ENCODE assay signal across 1 cellular context in genomic region chr1:173038875-173039554, GRCh38.
TF ChIP-seq lines count a peak whose summit lies in the region.

No MANE protein-coding gene starts in this region.

TF ChIP-seq in SK-N-SH treated with all-trans-retinoic acid at 6 μM for 48 hours, 23 proteins besides CTCF, POLR2A, EP300 and RAD21:
- TF ChIP-seq TSHZ2 (CRISPR knock-in tag; IDR thresholded peaks at IDR 0.05), result no peak
- TF ChIP-seq ZC3H10 (CRISPR knock-in tag; IDR thresholded peaks at IDR 0.05), result no peak
- no peak for TF ChIP-seq CSDC2 (CRISPR knock-in tag; IDR thresholded peaks at IDR 0.05)
- TF ChIP-seq SNAI2 (CRISPR knock-in tag; IDR thresholded peaks at IDR 0.05), result no peak
- no peak for TF ChIP-seq ZFP30 (CRISPR knock-in tag; IDR thresholded peaks at IDR 0.05)
- no peak for TF ChIP-seq ESRRG (CRISPR knock-in tag; IDR thresholded peaks at IDR 0.05)
- TF ChIP-seq ZNF8 (CRISPR knock-in tag; IDR thresholded peaks at IDR 0.05), result no peak
- no peak for TF ChIP-seq PPARA (CRISPR knock-in tag; IDR thresholded peaks at IDR 0.05; ENCODE audit: borderline replicate concordance)
- no peak for TF ChIP-seq ARNTL (CRISPR knock-in tag; IDR thresholded peaks at IDR 0.05; ENCODE audit: borderline replicate concordance, low read depth)
- TF ChIP-seq TCF4 (CRISPR knock-in tag; IDR thresholded peaks at IDR 0.05; ENCODE audit: borderline replicate concordance), result no peak
- TF ChIP-seq ISL1 (CRISPR knock-in tag; IDR thresholded peaks at IDR 0.05), result no peak
- TF ChIP-seq BACH2 (CRISPR knock-in tag; IDR thresholded peaks at IDR 0.05; ENCODE audit: borderline replicate concordance), result no peak
- TF ChIP-seq ZFP3 (CRISPR knock-in tag; IDR thresholded peaks at IDR 0.05), result no peak
- no peak for TF ChIP-seq RARB (CRISPR knock-in tag; IDR thresholded peaks at IDR 0.05)
- no peak for TF ChIP-seq POU6F1 (CRISPR knock-in tag; IDR thresholded peaks at IDR 0.05; ENCODE audit: borderline replicate concordance, low read depth)
- TF ChIP-seq CREB5 (CRISPR knock-in tag; IDR thresholded peaks at IDR 0.05; ENCODE audit: low read depth), result no peak
